ENCODE assay signal across 25 cellular contexts in genomic region chr4:52511825-52512224, GRCh38.
"Had no signal": no experiment of that assay in that cellular context is flagged by ENCODE, and none has a peak within 500 bp of the region (broad histone marks: within the 10 kb centered on the region; RNA-seq: fewer than 3 reads in every experiment).

No MANE protein-coding gene starts in this region.

- H3K4me1 ChIP-seq: gastrocnemius medialis, pancreas, tibial nerve, upper lobe of left lung had no signal

- H3K4me3 ChIP-seq: gastrocnemius medialis, lung, pancreas, smooth muscle cell, stomach, tibial nerve, upper lobe of left lung had no signal

- H3K9me3 ChIP-seq: gastrocnemius medialis, neutrophil, pancreas, stomach, tibial nerve, upper lobe of left lung had no signal

- ATAC-seq: esophagus mucosa, gastrocnemius medialis, left colon, natural killer cell, pancreas, sciatic nerve had no signal

- H3K27ac ChIP-seq: epithelial cell of prostate, gastrocnemius medialis, neutrophil, pancreas, stomach, tibial nerve, upper lobe of left lung had no signal

- DNase-seq: cerebellar nuclear complex; effector CD8-positive, alpha-beta T cell; endodermal cell; foreskin fibroblast; gastrocnemius medialis; head of caudate nucleus; hippocampal formation; left colon; natural killer cell; pancreas; retina; stimulated activated CD4-positive, alpha-beta T cell treated with anti-CD3 and anti-CD28 coated beads, Interleukin-12 subunit alpha, Interleukin-12 subunit beta, amount 100 ng/mL, for 4 hours; stimulated activated CD4-positive, alpha-beta T cell treated with anti-CD3 and anti-CD28 coated beads, Interleukin-1b, Interleukin-23, amount 100 ng/mL, for 48 hours; stimulated activated CD4-positive, alpha-beta T cell treated with anti-CD3 and anti-CD28 coated beads, Interleukin-4, amount 100 ng/mL, for 1 hour; stimulated activated CD8-positive, alpha-beta memory T cell treated with anti-CD3 and anti-CD28 coated beads, Interleukin-4, amount 100 ng/mL, for 48 hours; stimulated activated naive CD4-positive, alpha-beta T cell treated with Interleukin-2 at 50 U/mL for 16 hours; stomach; upper lobe of left lung had no signal

- H3K36me3 ChIP-seq: gastrocnemius medialis, neutrophil, pancreas, stomach, tibial nerve, upper lobe of left lung had no signal

- H3K27me3 ChIP-seq: gastrocnemius medialis, neutrophil, pancreas, stomach, tibial nerve, upper lobe of left lung had no signal
